1 cellular context compared by ENCODE assay signal in the genomic region with DNA sequence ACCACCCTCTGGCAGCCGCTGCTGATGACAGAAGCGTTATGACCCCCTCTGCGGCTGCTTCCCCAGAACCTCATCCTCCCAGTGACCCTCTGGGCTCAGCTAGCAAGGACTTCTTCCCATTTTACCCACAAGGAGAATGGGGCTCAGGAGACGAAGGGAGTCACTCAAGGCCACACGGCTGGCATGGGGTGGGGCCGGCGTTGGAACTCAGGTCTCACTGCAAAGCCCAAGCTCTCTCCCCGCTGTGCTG.
TF ChIP-seq lines count a peak whose summit lies in the region.

No MANE protein-coding gene starts in this region.

TF ChIP-seq in K562, 482 proteins besides CTCF, POLR2A, EP300 and RAD21:
- TF ChIP-seq, protein P1, sequence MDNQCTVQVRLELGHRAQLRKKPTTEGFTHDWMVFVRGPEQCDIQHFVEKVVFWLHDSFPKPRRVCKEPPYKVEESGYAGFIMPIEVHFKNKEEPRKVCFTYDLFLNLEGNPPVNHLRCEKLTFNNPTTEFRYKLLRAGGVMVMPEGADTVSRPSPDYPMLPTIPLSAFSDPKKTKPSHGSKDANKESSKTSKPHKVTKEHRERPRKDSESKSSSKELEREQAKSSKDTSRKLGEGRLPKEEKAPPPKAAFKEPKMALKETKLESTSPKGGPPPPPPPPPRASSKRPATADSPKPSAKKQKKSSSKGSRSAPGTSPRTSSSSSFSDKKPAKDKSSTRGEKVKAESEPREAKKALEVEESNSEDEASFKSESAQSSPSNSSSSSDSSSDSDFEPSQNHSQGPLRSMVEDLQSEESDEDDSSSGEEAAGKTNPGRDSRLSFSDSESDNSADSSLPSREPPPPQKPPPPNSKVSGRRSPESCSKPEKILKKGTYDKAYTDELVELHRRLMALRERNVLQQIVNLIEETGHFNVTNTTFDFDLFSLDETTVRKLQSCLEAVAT (IDR thresholded peaks at IDR 0.05), result no peak
- TF ChIP-seq NCOA4 (IDR thresholded peaks at IDR 0.05; ENCODE audit: partially characterized antibody), result no peak
- TF ChIP-seq, protein P2, sequence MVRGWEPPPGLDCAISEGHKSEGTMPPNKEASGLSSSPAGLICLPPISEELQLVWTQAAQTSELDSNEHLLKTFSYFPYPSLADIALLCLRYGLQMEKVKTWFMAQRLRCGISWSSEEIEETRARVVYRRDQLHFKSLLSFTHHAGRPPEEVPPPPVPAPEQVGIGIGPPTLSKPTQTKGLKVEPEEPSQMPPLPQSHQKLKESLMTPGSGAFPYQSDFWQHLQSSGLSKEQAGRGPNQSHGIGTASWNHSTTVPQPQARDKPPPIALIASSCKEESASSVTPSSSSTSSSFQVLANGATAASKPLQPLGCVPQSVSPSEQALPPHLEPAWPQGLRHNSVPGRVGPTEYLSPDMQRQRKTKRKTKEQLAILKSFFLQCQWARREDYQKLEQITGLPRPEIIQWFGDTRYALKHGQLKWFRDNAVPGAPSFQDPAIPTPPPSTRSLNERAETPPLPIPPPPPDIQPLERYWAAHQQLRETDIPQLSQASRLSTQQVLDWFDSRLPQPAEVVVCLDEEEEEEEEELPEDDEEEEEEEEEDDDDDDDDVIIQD (CRISPR knock-in tag; IDR thresholded peaks at IDR 0.05), result no peak
- no peak for TF ChIP-seq DDX20 (tag; IDR thresholded peaks at IDR 0.05; ENCODE audit: low read depth)
